ENCODE assay signal across 22 cellular contexts in the genomic region with DNA sequence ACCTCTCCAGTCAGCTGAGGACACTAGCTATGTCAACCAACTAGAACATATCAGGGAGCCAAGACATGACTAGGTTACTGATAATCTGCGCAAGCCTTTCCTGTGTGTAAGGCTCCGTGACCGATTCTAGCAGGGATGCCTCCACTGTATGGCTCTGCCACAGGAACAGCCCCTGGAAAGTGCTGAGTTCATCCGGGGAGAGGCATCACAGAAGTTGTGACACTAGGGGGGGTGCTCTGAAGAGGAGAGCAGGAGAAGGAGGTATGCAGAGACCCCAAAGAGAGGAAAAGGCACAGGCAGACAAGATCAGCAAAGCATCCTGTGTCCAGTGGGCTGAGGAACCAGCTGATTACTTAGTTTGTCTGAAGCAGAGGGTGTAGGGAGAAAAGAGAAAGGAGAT. TPM values are rescaled to one million over a fixed set of nuclear protein-coding genes. Genes with fewer than 3 reads are reported as not detected.
A peak's percentile ranks its signal among the peaks of the same experiment; 100 is the strongest.
DNase-seq lines count a peak whose midpoint lies in the region; ATAC-seq, FAIRE-seq and TF ChIP-seq lines count a peak whose summit lies in the region.
"Had no signal": no experiment of that assay in that cellular context is flagged by ENCODE, and none has a peak within 500 bp of the region (broad histone marks: within the 10 kb centered on the region; RNA-seq: fewer than 3 reads in every experiment).

No MANE protein-coding gene starts in this region.

- CTCF ChIA-PET in CD4-positive, alpha-beta memory T cell (lab: Charles Lee; ENCODE audit: partially characterized antibody), result interaction anchor here (1.2 to 13.3 kb wide), 11 partner anchors 8 to 157 kb away, joined by 3 to 218 read pairs (median 9); partner anchors contain the start of gene UPP1
- CTCF ChIA-PET in naive thymus-derived CD4-positive, alpha-beta T cell (lab: Charles Lee), result interaction anchor here (0.9 kb wide), 1 partner anchor 55 kb away, joined by 4 read pairs; no protein-coding TSS in a partner anchor

- peaks cover 79% of the 10 kb centered on the region for H3K36me3 ChIP-seq in CD4-positive, alpha-beta memory T cell (ENCODE audit: insufficient read depth, low read length)
- peaks cover 54% of the 10 kb centered on the region for H3K36me3 ChIP-seq in astrocyte (ENCODE audit: insufficient read depth, low read length)
- H3K36me3 ChIP-seq in naive thymus-derived CD4-positive, alpha-beta T cell (ENCODE audit: control insufficient read depth in 2 of 3, insufficient read depth in 3 of 3, low read length in 3 of 3), result peaks cover 29 to 81% (median 50%) of the 10 kb centered on the region in 3 experiments
- H3K36me3 ChIP-seq in transverse colon, result peaks cover 0 to 41% (median 13%) of the 10 kb centered on the region in 4 donors
- H3K36me3 ChIP-seq: cardiac muscle cell had no signal

- H3K27ac ChIP-seq in CD4-positive, alpha-beta memory T cell (ENCODE audit: low read depth, low read length), result no peak overlapping the region
- H3K27ac ChIP-seq in astrocyte (ENCODE audit: low read depth, low read length), result no peak overlapping the region
- H3K27ac ChIP-seq in naive thymus-derived CD4-positive, alpha-beta T cell (ENCODE audit: low read depth, low read length), result peak overlapping the region; percentile 11
- no peak overlapping the region for H3K27ac ChIP-seq in transverse colon
- H3K27ac ChIP-seq: cardiac muscle cell, gastroesophageal sphincter, stomach, thyroid gland had no signal

- in situ Hi-C loops in transverse colon (cut with MboI; ENCODE audit: low pct_ligation_motif_present in 1 of 4, low pct_unique_long_range_greater_than_20kb in 1 of 4, low sequenced_read_pairs in 3 of 4), result no loop called here

- peaks cover 38% of the 10 kb centered on the region for H3K4me1 Mint-ChIP-seq in activated CD4-positive, alpha-beta T cell treated with anti-CD3 and anti-CD28 coated beads, Interleukin-2, amount 10 ng/mL, durations not matched to agents 24 days and 14 days
- H3K4me1 Mint-ChIP-seq in CD4-positive, alpha-beta memory T cell, result peaks cover 36 to 56% (median 36%) of the 10 kb centered on the region in 4 donors
- H3K4me1 Mint-ChIP-seq in astrocyte (ENCODE audit: low read depth, unreplicated experiment), result peaks cover 7% of the 10 kb centered on the region
- H3K4me1 Mint-ChIP-seq in naive thymus-derived CD4-positive, alpha-beta T cell, result peaks cover 33 to 54% (median 45%) of the 10 kb centered on the region in 7 donors
- peaks cover 24% of the 10 kb centered on the region for H3K4me1 Mint-ChIP-seq in activated T-helper 2 cell treated with anti-CD3 and anti-CD28 coated beads, Interferon-gamma antibody, Interleukin-2, Interleukin-4, amounts not matched to agents 10 μg/mL and 5 μg/mL and 100 μg/mL, durations not matched to agents 14 hours and 24 hours and 36 hours (ENCODE audit: low read depth)

- intact Hi-C loops in activated CD4-positive, alpha-beta T cell treated with anti-CD3 and anti-CD28 coated beads, Interleukin-2, amount 10 ng/mL, durations not matched to agents 24 days and 14 days (cut with micrococcal nuclease), result no loop called here
- intact Hi-C loops in CD4-positive, alpha-beta memory T cell (cut with micrococcal nuclease), result no loop called here
- intact Hi-C loops in naive thymus-derived CD4-positive, alpha-beta T cell (cut with micrococcal nuclease), result loop anchor here in 1 of 2 donors (2.0 kb wide), 1 partner anchor 14 kb away; the partner anchor contains the start of gene UPP1
- intact Hi-C loops in transverse colon (cut with DNase I; ENCODE audit: low total_unique reads), result no loop called here
- intact Hi-C loops in activated T-helper 2 cell treated with anti-CD3 and anti-CD28 coated beads, Interferon-gamma antibody, Interleukin-2, Interleukin-4, amounts not matched to agents 10 μg/mL and 5 μg/mL and 100 μg/mL, durations not matched to agents 14 hours and 24 hours and 36 hours (cut with micrococcal nuclease), result no loop called here

- no peaks in the 10 kb centered on the region for H3K9me3 ChIP-seq in CD4-positive, alpha-beta memory T cell (ENCODE audit: control insufficient read depth in 1 of 2, low read length in 2 of 2)
- no peaks in the 10 kb centered on the region for H3K9me3 ChIP-seq in astrocyte (ENCODE audit: insufficient read depth, low read depth, low read length)
- no peaks in the 10 kb centered on the region for H3K9me3 ChIP-seq in naive thymus-derived CD4-positive, alpha-beta T cell (ENCODE audit: control insufficient read depth in 2 of 3, low read length in 3 of 3)
- no peaks in the 10 kb centered on the region for H3K9me3 ChIP-seq in transverse colon
- H3K9me3 ChIP-seq: gastroesophageal sphincter, stomach, thyroid gland had no signal

- H3K4me3 Mint-ChIP-seq in activated CD4-positive, alpha-beta T cell treated with anti-CD3 and anti-CD28 coated beads, Interleukin-2, amount 10 ng/mL, durations not matched to agents 24 days and 14 days, result no peak overlapping the region
- H3K4me3 Mint-ChIP-seq in CD4-positive, alpha-beta memory T cell, result peak overlapping the region in 1 of 8 donors; percentile 45
- peak overlapping the region; percentile 45 for H3K4me3 Mint-ChIP-seq in astrocyte (ENCODE audit: unreplicated experiment)
- no peak overlapping the region for H3K4me3 Mint-ChIP-seq in naive thymus-derived CD4-positive, alpha-beta T cell
- no peak overlapping the region for H3K4me3 Mint-ChIP-seq in activated T-helper 2 cell treated with anti-CD3 and anti-CD28 coated beads, Interferon-gamma antibody, Interleukin-2, Interleukin-4, amounts not matched to agents 10 μg/mL and 5 μg/mL and 100 μg/mL, durations not matched to agents 14 hours and 24 hours and 36 hours (ENCODE audit: low read depth)

- H3K4me3 ChIP-seq in CD4-positive, alpha-beta memory T cell (ENCODE audit: low read length in 2 of 2), result no peak overlapping the region
- H3K4me3 ChIP-seq in astrocyte (ENCODE audit: insufficient read depth, low read depth, low read length) (no peak overlapping the region), transverse colon (no peak overlapping the region)
- no peak overlapping the region for H3K4me3 ChIP-seq in naive thymus-derived CD4-positive, alpha-beta T cell (ENCODE audit: low read length)
- H3K4me3 ChIP-seq: cardiac muscle cell, gastroesophageal sphincter, K562, stomach, thyroid gland had no signal

- no peak for FAIRE-seq in astrocyte (lab: Jason Lieb, UNC)
- FAIRE-seq: endometrium, GM12892, K562, TTC549 had no signal

- no peaks in the 10 kb centered on the region for H3K27me3 ChIP-seq in CD4-positive, alpha-beta memory T cell (ENCODE audit: insufficient read depth, low read length)
- H3K27me3 ChIP-seq in astrocyte (ENCODE audit: insufficient read depth, low read length) (no peaks in the 10 kb centered on the region), transverse colon (no peaks in the 10 kb centered on the region)
- no peaks in the 10 kb centered on the region for H3K27me3 ChIP-seq in naive thymus-derived CD4-positive, alpha-beta T cell (ENCODE audit: control insufficient read depth in 2 of 2, insufficient read depth in 2 of 2, low read length in 2 of 2)
- H3K27me3 ChIP-seq: cardiac muscle cell, gastroesophageal sphincter, stomach, thyroid gland had no signal

- 100% methylated on average over 2 to 4 of the region's 4 CpGs for WGBS in transverse colon (ENCODE audit: low coverage in 1 of 2), 2 donors

- TF ChIP-seq CTCF in astrocyte (IDR thresholded peaks at IDR 0.05; ENCODE audit: insufficient read depth, low read depth, low read length), result no peak
- no peak for TF ChIP-seq CTCF in transverse colon (IDR thresholded peaks at IDR 0.05)

- no peak overlapping the region for H3K9ac ChIP-seq in astrocyte (ENCODE audit: low read length)

- H3K79me2 ChIP-seq in astrocyte (ENCODE audit: insufficient read depth, low read length), result peaks cover 12% of the 10 kb centered on the region

- no peaks in the 10 kb centered on the region for H3K27me3 Mint-ChIP-seq in activated CD4-positive, alpha-beta T cell treated with anti-CD3 and anti-CD28 coated beads, Interleukin-2, amount 10 ng/mL, durations not matched to agents 24 days and 14 days
- no peaks in the 10 kb centered on the region for H3K27me3 Mint-ChIP-seq in CD4-positive, alpha-beta memory T cell
- H3K27me3 Mint-ChIP-seq in astrocyte (ENCODE audit: low read depth, unreplicated experiment), result no peaks in the 10 kb centered on the region
- no peaks in the 10 kb centered on the region for H3K27me3 Mint-ChIP-seq in naive thymus-derived CD4-positive, alpha-beta T cell
- H3K27me3 Mint-ChIP-seq in activated T-helper 2 cell treated with anti-CD3 and anti-CD28 coated beads, Interferon-gamma antibody, Interleukin-2, Interleukin-4, amounts not matched to agents 10 μg/mL and 5 μg/mL and 100 μg/mL, durations not matched to agents 14 hours and 24 hours and 36 hours (ENCODE audit: low read depth), result no peaks in the 10 kb centered on the region

- H2AFZ ChIP-seq in astrocyte (ENCODE audit: low read depth, low read length), result no peak overlapping the region

- no peaks in the 10 kb centered on the region for H3K9me3 Mint-ChIP-seq in activated CD4-positive, alpha-beta T cell treated with anti-CD3 and anti-CD28 coated beads, Interleukin-2, amount 10 ng/mL, durations not matched to agents 24 days and 14 days
- H3K9me3 Mint-ChIP-seq in CD4-positive, alpha-beta memory T cell, result no peaks in the 10 kb centered on the region
- peaks cover 3% of the 10 kb centered on the region for H3K9me3 Mint-ChIP-seq in astrocyte (ENCODE audit: unreplicated experiment)
- no peaks in the 10 kb centered on the region for H3K9me3 Mint-ChIP-seq in naive thymus-derived CD4-positive, alpha-beta T cell
- no peaks in the 10 kb centered on the region for H3K9me3 Mint-ChIP-seq in activated T-helper 2 cell treated with anti-CD3 and anti-CD28 coated beads, Interferon-gamma antibody, Interleukin-2, Interleukin-4, amounts not matched to agents 10 μg/mL and 5 μg/mL and 100 μg/mL, durations not matched to agents 14 hours and 24 hours and 36 hours

- no peak for TF ChIP-seq EP300 in transverse colon (IDR thresholded peaks at IDR 0.05; ENCODE audit: low read depth)

- peaks cover 75% of the 10 kb centered on the region for H3K36me3 Mint-ChIP-seq in activated CD4-positive, alpha-beta T cell treated with anti-CD3 and anti-CD28 coated beads, Interleukin-2, amount 10 ng/mL, durations not matched to agents 24 days and 14 days (ENCODE audit: low read depth)
- peaks cover 73 to 88% of the 10 kb centered on the region in 2 donors for H3K36me3 Mint-ChIP-seq in CD4-positive, alpha-beta memory T cell
- H3K36me3 Mint-ChIP-seq in astrocyte (ENCODE audit: low read depth, unreplicated experiment), result peaks cover 37% of the 10 kb centered on the region
- H3K36me3 Mint-ChIP-seq in naive thymus-derived CD4-positive, alpha-beta T cell, result peaks cover 22 to 65% (median 63%) of the 10 kb centered on the region in 5 donors
- peaks cover 78% of the 10 kb centered on the region for H3K36me3 Mint-ChIP-seq in activated T-helper 2 cell treated with anti-CD3 and anti-CD28 coated beads, Interferon-gamma antibody, Interleukin-2, Interleukin-4, amounts not matched to agents 10 μg/mL and 5 μg/mL and 100 μg/mL, durations not matched to agents 14 hours and 24 hours and 36 hours (ENCODE audit: low read depth)

- H3K27ac Mint-ChIP-seq in activated CD4-positive, alpha-beta T cell treated with anti-CD3 and anti-CD28 coated beads, Interleukin-2, amount 10 ng/mL, durations not matched to agents 24 days and 14 days, result peak overlapping the region; percentile 64
- H3K27ac Mint-ChIP-seq in CD4-positive, alpha-beta memory T cell, result peak overlapping the region; percentile 59 to 88 (median 80)
- no peak overlapping the region for H3K27ac Mint-ChIP-seq in astrocyte (ENCODE audit: unreplicated experiment)
- H3K27ac Mint-ChIP-seq in naive thymus-derived CD4-positive, alpha-beta T cell, result peak overlapping the region in 8 of 9 donors; percentile 41 to 95 (median 78)
- H3K27ac Mint-ChIP-seq in activated T-helper 2 cell treated with anti-CD3 and anti-CD28 coated beads, Interferon-gamma antibody, Interleukin-2, Interleukin-4, amounts not matched to agents 10 μg/mL and 5 μg/mL and 100 μg/mL, durations not matched to agents 14 hours and 24 hours and 36 hours, result no peak overlapping the region

- TF ChIP-seq POLR2A in transverse colon (IDR thresholded peaks at IDR 0.05), result no peak

- peaks cover 21% of the 10 kb centered on the region for H4K20me1 ChIP-seq in astrocyte (ENCODE audit: insufficient read depth, low read length)

- no peak for ATAC-seq in naive thymus-derived CD4-positive, alpha-beta T cell
- ATAC-seq: activated CD4-positive, CD25-positive, alpha-beta regulatory T cell treated with anti-CD3 and anti-CD28 coated beads, Interleukin-2, amount 50 U/mL, for 24 hours; gastroesophageal sphincter had no signal

- POLR2A ChIA-PET in CD4-positive, alpha-beta memory T cell (lab: Charles Lee; ENCODE audit: partially characterized antibody), result interaction anchor here (1.8 to 4.5 kb wide), 2 partner anchors 14 to 110 kb away, joined by 7 to 20 read pairs; partner anchors contain the start of gene UPP1
- POLR2A ChIA-PET in naive thymus-derived CD4-positive, alpha-beta T cell (lab: Charles Lee), result interaction anchor here (0.6 to 2.5 kb wide), 4 partner anchors 9 to 111 kb away, joined by 3 to 10 read pairs (median 4); partner anchors contain the start of gene UPP1

- peak; percentile 51 for DNase-seq in activated CD4-positive, alpha-beta T cell treated with anti-CD3 and anti-CD28 coated beads, Interleukin-2, amount 10 ng/mL, durations not matched to agents 24 days and 14 days
- DNase-seq in activated CD4-positive, alpha-beta T cell treated with anti-CD3 and anti-CD28 coated beads for 1 hour, result no peak
- DNase-seq in CD4-positive, alpha-beta memory T cell, result no peak
- no peak for DNase-seq in astrocyte (ENCODE audit: low read depth)
- DNase-seq in naive thymus-derived CD4-positive, alpha-beta T cell, result no peak
- DNase-seq in transverse colon, result no peak
- no peak for DNase-seq in activated T-helper 2 cell treated with anti-CD3 and anti-CD28 coated beads, Interferon-gamma antibody, Interleukin-2, Interleukin-4, amounts not matched to agents 10 μg/mL and 5 μg/mL and 100 μg/mL, durations not matched to agents 14 hours and 24 hours and 36 hours (ENCODE audit: low spot score)
- no peak for DNase-seq in NCI-H146 (lab: John Stamatoyannopoulos, UW)
- DNase-seq: activated effector memory CD4-positive, alpha-beta T cell treated with Interleukin-2 at 50 U/mL for 16 hours; hippocampal formation; NCI-H1105 treated with DMSO at 0.1 percent for 48 hours; NCI-H2227 treated with DMSO at 0.1 percent for 48 hours; stomach; SW 1271; thyroid gland had no signal

- H3K4me1 ChIP-seq in CD4-positive, alpha-beta memory T cell (ENCODE audit: insufficient read depth, low read length), result peaks cover 49% of the 10 kb centered on the region
- H3K4me1 ChIP-seq in astrocyte (ENCODE audit: insufficient read depth, low read length) (no peaks in the 10 kb centered on the region), transverse colon (peaks cover 0 to 4% (median 0%) of the 10 kb centered on the region in 4 donors)
- H3K4me1 ChIP-seq in naive thymus-derived CD4-positive, alpha-beta T cell (ENCODE audit: control insufficient read depth in 2 of 2, insufficient read depth in 2 of 2, low read length in 2 of 2), result peaks cover 26 to 46% of the 10 kb centered on the region in 2 donors
- H3K4me1 ChIP-seq: gastroesophageal sphincter, thyroid gland had no signal

- H3K4me2 ChIP-seq in astrocyte (ENCODE audit: low read length), result no peak overlapping the region

RNA-seq across cellular contexts. Expression of gene UPP1, which starts 13.5 kb away (rescaled TPM):
- 61.5 and 64.2 TPM in 2 replicates for total RNA-seq in activated CD4-positive, alpha-beta T cell treated with anti-CD3 and anti-CD28 coated beads, Interleukin-2, amount 10 ng/mL, durations not matched to agents 24 days and 14 days
- total RNA-seq in CD4-positive, alpha-beta memory T cell, result 10 to 100 TPM; 52.7 to 54.2 TPM
- 100 to 1,000 TPM; 107 to 123 TPM for polyA plus RNA-seq in CD4-positive, alpha-beta memory T cell
- total RNA-seq in astrocyte (33.6 and 54.2 TPM in 2 replicates), transverse colon (10 to 100 TPM; 31.3 to 46.8 (median 39.3) TPM)
- total RNA-seq in naive thymus-derived CD4-positive, alpha-beta T cell, result 100 to 1,000 TPM in 1 of 5 experiments, 10 to 100 TPM in 4; 40.2 to 143 (median 89.4) TPM
- polyA plus RNA-seq in naive thymus-derived CD4-positive, alpha-beta T cell, result 100 to 1,000 TPM; 119 to 121 TPM
- total RNA-seq in activated T-helper 2 cell treated with anti-CD3 and anti-CD28 coated beads, Interferon-gamma antibody, Interleukin-2, Interleukin-4, amounts not matched to agents 10 μg/mL and 5 μg/mL and 100 μg/mL, durations not matched to agents 14 hours and 24 hours and 36 hours, result 48.9 and 52.9 TPM in 2 replicates

Comparison
In these comparisons a context has a peak if more than half of its experiments do, and no peak if none do; other contexts are left out.
1. H3K27ac Mint-ChIP-seq: peak in activated CD4-positive, alpha-beta T cell treated with anti-CD3 and anti-CD28 coated beads, Interleukin-2, amount 10 ng/mL, durations not matched to agents 24 days and 14 days (single experiment), CD4-positive, alpha-beta memory T cell (7 of 7) and naive thymus-derived CD4-positive, alpha-beta T cell (8 of 9); none in astrocyte (single experiment) and activated T-helper 2 cell treated with anti-CD3 and anti-CD28 coated beads, Interferon-gamma antibody, Interleukin-2, Interleukin-4, amounts not matched to agents 10 μg/mL and 5 μg/mL and 100 μg/mL, durations not matched to agents 14 hours and 24 hours and 36 hours (single experiment).